ENCODE assay signal across 1 cellular context in genomic region chr6:75244063-75244575, GRCh38.
TF ChIP-seq lines count a peak whose summit lies in the region.

No MANE protein-coding gene starts in this region.

TF ChIP-seq in GM23338, 12 proteins besides CTCF, POLR2A, EP300 and RAD21 (continued from another document):
- no peak for TF ChIP-seq ZNF462 (CRISPR knock-in tag; IDR thresholded peaks at IDR 0.05)
- no peak for TF ChIP-seq NANOG (IDR thresholded peaks at IDR 0.05; ENCODE audit: borderline replicate concordance)
- no peak for TF ChIP-seq STAT1 (IDR thresholded peaks at IDR 0.05; ENCODE audit: unreplicated experiment)
- no peak for TF ChIP-seq EZH2phosphoT487 (IDR thresholded peaks at IDR 0.05; ENCODE audit: unreplicated experiment)
- TF ChIP-seq ZNF331 (CRISPR knock-in tag; IDR thresholded peaks at IDR 0.05; ENCODE audit: low read depth), result no peak
- TF ChIP-seq ZNF114 (CRISPR knock-in tag; IDR thresholded peaks at IDR 0.05), result no peak
- TF ChIP-seq ETS1 (IDR thresholded peaks at IDR 0.05), result no peak
- TF ChIP-seq EZH2 (IDR thresholded peaks at IDR 0.05; ENCODE audit: low read depth, unreplicated experiment), result no peak
- no peak for TF ChIP-seq CREB1 (CRISPR knock-in tag; IDR thresholded peaks at IDR 0.05; ENCODE audit: low read depth)
- TF ChIP-seq POLR2AphosphoS5 (IDR thresholded peaks at IDR 0.05; ENCODE audit: low read depth), result no peak
